18 cellular contexts compared by ENCODE assay signal in the genomic region with DNA sequence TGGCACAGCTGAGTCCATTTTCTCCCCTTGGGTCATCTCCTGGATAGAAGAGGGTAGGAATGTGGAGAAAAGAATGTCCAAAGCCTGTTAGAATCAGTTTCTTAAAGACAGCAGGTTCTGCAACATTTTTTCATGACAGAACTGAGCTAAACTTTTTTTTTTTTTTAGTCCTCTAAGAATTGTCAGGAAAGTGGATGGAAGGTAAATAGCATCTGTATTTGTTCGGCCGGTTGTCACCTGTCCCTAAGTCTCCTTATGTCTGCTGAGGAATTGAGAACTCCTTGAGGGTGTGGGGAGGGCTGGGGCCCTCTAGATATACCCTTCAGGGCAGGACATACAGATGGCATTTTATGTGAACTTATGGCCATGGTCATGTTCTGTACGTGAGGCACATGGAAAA.
DNase-seq lines count a peak whose midpoint lies in the region; ATAC-seq and TF ChIP-seq lines count a peak whose summit lies in the region.
"Had no signal": no experiment of that assay in that cellular context is flagged by ENCODE, and none has a peak within 500 bp of the region (broad histone marks: within the 10 kb centered on the region; RNA-seq: fewer than 3 reads in every experiment).

No MANE protein-coding gene starts in this region.

- no peak overlapping the region for H3K18ac ChIP-seq in IMR-90 (ENCODE audit: low read depth, low read length)

- H4K5ac ChIP-seq in IMR-90 (ENCODE audit: low read depth, low read length) = no peak overlapping the region

- DNase-seq in DMS79 treated with DMSO at 0.1 percent for 48 hours (lab: John Stamatoyannopoulos, UW) (peak; percentile 34), DMS79 (lab: John Stamatoyannopoulos, UW) (no peak), IMR-90 (no peak), sigmoid colon (peak; percentile 27), NCI-H2196 (lab: John Stamatoyannopoulos, UW; ENCODE audit: unreplicated experiment) (no peak)
- DNase-seq in activated CD4-positive, CD25-positive, alpha-beta regulatory T cell (lab: John Stamatoyannopoulos, UW) = no peak
- DNase-seq in activated naive CD4-positive, alpha-beta T cell treated with Interleukin-2 at 50 U/mL for 16 hours = no peak
- DNase-seq: AML-193; Calu3; CD4-positive, alpha-beta memory T cell; GDM1; H9 had no signal

- TF ChIP-seq POLR2A in IMR-90 (IDR thresholded peaks at IDR 0.05; ENCODE audit: low read depth, low read length) (no peak), sigmoid colon (IDR thresholded peaks at IDR 0.05) (no peak)

- no peaks in the 10 kb centered on the region for H3K36me3 ChIP-seq in IMR-90 (ENCODE audit: control insufficient read depth, insufficient read depth, low read length)
- H3K36me3 ChIP-seq in sigmoid colon = no peaks in the 10 kb centered on the region
- H3K36me3 ChIP-seq: BLaER1 had no signal

- peak overlapping the region; percentile 16 to 100 (median 78) for H3K27ac Mint-ChIP-seq in nephron
- H3K27ac Mint-ChIP-seq: CD4-positive, alpha-beta memory T cell; H9; IgD-negative memory B cell had no signal

- peaks cover 67% of the 10 kb centered on the region for H3K4me1 Mint-ChIP-seq in nephron
- H3K4me1 Mint-ChIP-seq: CD4-positive, alpha-beta memory T cell; IgD-negative memory B cell had no signal

- no peak overlapping the region for H3K56ac ChIP-seq in IMR-90 (ENCODE audit: extremely low read depth, insufficient read depth, low read length)

- H3K9me1 ChIP-seq in IMR-90 (ENCODE audit: insufficient read depth, low read length) = no peaks in the 10 kb centered on the region

- dilution Hi-C loops in IMR-90 (cut with HindIII; ENCODE audit: low sequenced_read_pairs, unreplicated experiment) = no loop called here

- no peak overlapping the region for H2AK5ac ChIP-seq in IMR-90 (ENCODE audit: low read depth, low read length)

- WGBS in IMR-90 (ENCODE audit: extremely low coverage in 2 of 2, insufficient read length in 1 of 2), 2 experiments = no CpG with 5 or more reads among the region's 3 CpGs
- WGBS in sigmoid colon, 2 donors = 86 to 92% methylated on average over 3 of the region's 3 CpGs

- H3K4me2 ChIP-seq in IMR-90 (ENCODE audit: low read depth, low read length) = no peak overlapping the region
- H3K4me2 ChIP-seq: A549, BLaER1 had no signal

- H2AFZ ChIP-seq in IMR-90 (replicated peaks; ENCODE audit: low read length, poor library complexity) = no peak overlapping the region

- in situ Hi-C loops in IMR-90 (cut with MboI; ENCODE audit: low sequenced_read_pairs) = no loop called here

- peaks cover 19% of the 10 kb centered on the region for H3K27me3 Mint-ChIP-seq in nephron (ENCODE audit: low read depth)
- H3K27me3 Mint-ChIP-seq: CD4-positive, alpha-beta memory T cell had no signal

- peak; percentile 42 for ATAC-seq in IMR-90 (ENCODE audit: low read depth)
- ATAC-seq: A549 had no signal

- TF ChIP-seq CTCF in IMR-90 (conservative IDR thresholded peaks at IDR 0.05; ENCODE audit: low read depth, low read length) (no peak), nephron (IDR thresholded peaks at IDR 0.05; ENCODE audit: unreplicated experiment in 3 of 3) (no peak), sigmoid colon (IDR thresholded peaks at IDR 0.05) (no peak)

- H3K4me3 ChIP-seq in IMR-90 (ENCODE audit: insufficient read depth, low read depth, low read length) (no peak overlapping the region), sigmoid colon (no peak overlapping the region)
- H3K4me3 ChIP-seq: A549, BLaER1 had no signal

- H2AK9ac ChIP-seq in IMR-90 (replicated peaks; ENCODE audit: low read depth, low read length, poor library complexity) = no peak overlapping the region

- CTCF ChIA-PET in IMR-90 (lab: Yijun Ruan, JAX) = interaction anchor here (0.6 to 1.2 kb wide), 2 partner anchors 9 to 237 kb away, joined by 4 to 7 read pairs; no protein-coding TSS in a partner anchor

- peak overlapping the region in 1 of 3 experiments; percentile 24 for H3K4me3 Mint-ChIP-seq in nephron
- H3K4me3 Mint-ChIP-seq: CD4-positive, alpha-beta memory T cell; H9; IgD-negative memory B cell had no signal

- H2BK20ac ChIP-seq in IMR-90 (ENCODE audit: low read depth, low read length) = no peak overlapping the region

- TF ChIP-seq RAD21 in IMR-90 (IDR thresholded peaks at IDR 0.05; ENCODE audit: low read length) = no peak

- TF ChIP-seq EP300 in sigmoid colon (IDR thresholded peaks at IDR 0.05) = no peak

- POLR2A ChIA-PET in IMR-90 (lab: Charles Lee; ENCODE audit: unreplicated experiment) = no interaction called here

- H4K20me1 ChIP-seq in IMR-90 (ENCODE audit: insufficient read depth, low read length) = no peaks in the 10 kb centered on the region
- H4K20me1 ChIP-seq: BLaER1 had no signal

- no peak overlapping the region for H2BK120ac ChIP-seq in IMR-90 (ENCODE audit: low read depth, low read length)

- no peaks in the 10 kb centered on the region for H3K79me1 ChIP-seq in IMR-90 (ENCODE audit: low read depth in 1 of 2, low read length in 2 of 2)

- BruUV-seq in IMR-90 (replicated peaks; lab: Mats Ljungman, UMichigan) = no TSS peak

- H3K9me3 Mint-ChIP-seq in nephron = no peaks in the 10 kb centered on the region
- H3K9me3 Mint-ChIP-seq: CD14-positive monocyte, H9 had no signal

- no peaks in the 10 kb centered on the region for H3K36me3 Mint-ChIP-seq in nephron (ENCODE audit: low read depth)
- H3K36me3 Mint-ChIP-seq: CD4-positive, alpha-beta memory T cell; IgD-negative memory B cell had no signal

- no peak overlapping the region for H4K91ac ChIP-seq in IMR-90 (ENCODE audit: insufficient read depth, low read depth, low read length)

- no peak overlapping the region for H3K4ac ChIP-seq in IMR-90 (ENCODE audit: low read depth, low read length)

- H3K4me1 ChIP-seq in IMR-90 (ENCODE audit: control insufficient read depth, insufficient read depth, low read length) (peaks cover 9% of the 10 kb centered on the region; the same call in 1 of the 2 replicates), sigmoid colon (peaks cover 0 to 11% (median 5%) of the 10 kb centered on the region in 4 donors)
- H3K4me1 ChIP-seq: A549, BLaER1 had no signal

- H3K27ac ChIP-seq in IMR-90 (ENCODE audit: insufficient read depth, low read length) (no peak overlapping the region), sigmoid colon (no peak overlapping the region)
- H3K27ac ChIP-seq: 22Rv1, A549, BLaER1 had no signal

- intact Hi-C loops in IMR-90 (cut with micrococcal nuclease) = no loop called here
- intact Hi-C loops in sigmoid colon (cut with DNase I) = no loop called here

- no peak overlapping the region for H2BK15ac ChIP-seq in IMR-90 (ENCODE audit: low read depth, low read length)

- H3K27me3 ChIP-seq in IMR-90 (ENCODE audit: control insufficient read depth, insufficient read depth, low read length) (peaks cover 18% of the 10 kb centered on the region), sigmoid colon (peaks cover 0 to 5% (median 0%) of the 10 kb centered on the region in 3 donors)
- H3K27me3 ChIP-seq: BLaER1 had no signal

- H4K8ac ChIP-seq in IMR-90 (ENCODE audit: low read depth in 2 of 2, low read length in 2 of 2) = no peak overlapping the region

- H2BK5ac ChIP-seq in IMR-90 (ENCODE audit: low read depth, low read length, poor library complexity, severe bottlenecking) = no peak overlapping the region

- no peak overlapping the region for H3K9ac ChIP-seq in IMR-90 (ENCODE audit: low read depth, low read length)
- H3K9ac ChIP-seq: BLaER1 had no signal

- no peaks in the 10 kb centered on the region for H3K9me3 ChIP-seq in IMR-90 (ENCODE audit: control insufficient read depth, insufficient read depth, low read length)
- H3K9me3 ChIP-seq in sigmoid colon = no peaks in the 10 kb centered on the region
- H3K9me3 ChIP-seq: A549, BLaER1 had no signal

- H3K23ac ChIP-seq in IMR-90 (ENCODE audit: low read depth, low read length) = no peak overlapping the region

- no peak overlapping the region for H3K14ac ChIP-seq in IMR-90 (replicated peaks; ENCODE audit: low read depth, low read length)

TF ChIP-seq in IMR-90, 13 proteins besides CTCF, POLR2A, EP300 and RAD21:
- TF ChIP-seq MXI1 (IDR thresholded peaks at IDR 0.05; ENCODE audit: borderline replicate concordance, low read depth, low read length) (no peak), RCOR1 (IDR thresholded peaks at IDR 0.05; ENCODE audit: insufficient replicate concordance, low read length) (no peak)

Comparison
In these comparisons a context has a peak if more than half of its experiments do, and no peak if none do; other contexts are left out.
1. DNase-seq: peak in DMS79 treated with DMSO at 0.1 percent for 48 hours (single experiment) and sigmoid colon (single experiment); none in DMS79 (single experiment), IMR-90 (single experiment), activated CD4-positive, CD25-positive, alpha-beta regulatory T cell (0 of 4), activated naive CD4-positive, alpha-beta T cell treated with Interleukin-2 at 50 U/mL for 16 hours (single experiment) and NCI-H2196 (single experiment).